Comparison of ENCODE assay signal across 9 cellular contexts in the genomic region with DNA sequence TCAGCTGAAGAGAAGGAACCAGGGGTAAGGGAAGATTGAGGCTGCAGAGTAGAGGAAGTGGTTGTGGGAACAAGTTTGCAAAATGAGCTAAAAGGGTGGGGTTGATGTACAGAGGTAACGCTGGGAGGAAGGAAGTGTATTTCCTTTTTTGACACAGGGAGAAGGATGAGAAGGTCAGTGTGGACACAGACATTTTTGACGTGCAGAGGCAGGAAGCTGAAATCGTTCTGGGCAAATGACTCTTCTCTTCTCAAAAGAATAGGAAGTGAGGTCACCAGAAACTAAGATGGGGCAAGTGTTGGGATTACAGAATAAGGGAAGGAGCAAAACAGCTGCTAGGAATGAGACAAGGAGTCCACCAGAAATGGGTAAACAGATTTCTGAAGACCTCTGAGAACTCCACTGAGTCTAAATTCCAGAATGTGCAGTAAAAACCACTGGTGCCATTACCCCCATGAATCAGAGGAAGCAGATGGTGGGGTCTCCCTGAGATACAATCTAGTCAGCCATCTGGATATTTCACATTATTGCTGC. TPM values are rescaled to one million over a fixed set of nuclear protein-coding genes. Genes with fewer than 3 reads are reported as not detected.
A peak's percentile ranks its signal among the peaks of the same experiment; 100 is the strongest.
DNase-seq lines count a peak whose midpoint lies in the region; ATAC-seq lines count a peak whose summit lies in the region.
"Had no signal": no experiment of that assay in that cellular context is flagged by ENCODE, and none has a peak within 500 bp of the region (broad histone marks: within the 10 kb centered on the region; RNA-seq: fewer than 3 reads in every experiment).

No MANE protein-coding gene starts in this region.

- DNase-seq in activated CD4-positive, alpha-beta T cell treated with anti-CD3 and anti-CD28 coated beads for 36 hours = no peak
- DNase-seq in activated CD4-positive, alpha-beta T cell treated with anti-CD3 and anti-CD28 coated beads, Interleukin-2, amount 50 U/mL, for 48 hours = no peak
- peak; percentile 73 for DNase-seq in NCI-H2171 treated with DMSO at 0.1 percent for 48 hours (lab: John Stamatoyannopoulos, UW)
- no peak for DNase-seq in effector memory CD8-positive, alpha-beta T cell
- peak; percentile 94 for DNase-seq in pulmonary artery endothelial cell (ENCODE audit: low read depth, low spot score)
- DNase-seq in NCI-H187 (lab: John Stamatoyannopoulos, UW) = no peak
- DNase-seq in T1000 (lab: John Stamatoyannopoulos, UW) = no peak
- DNase-seq in GOT3 (lab: John Stamatoyannopoulos, UW) = no peak

- peaks cover 2% of the 10 kb centered on the region for H3K9me3 Mint-ChIP-seq in activated CD4-positive, alpha-beta T cell treated with anti-CD3 and anti-CD28 coated beads for 36 hours (ENCODE audit: low read depth)
- no peaks in the 10 kb centered on the region for H3K9me3 Mint-ChIP-seq in effector memory CD8-positive, alpha-beta T cell

- ATAC-seq in activated CD4-positive, alpha-beta T cell treated with anti-CD3 and anti-CD28 coated beads for 36 hours = peak; percentile 80
- peak; percentile 86 for ATAC-seq in effector memory CD8-positive, alpha-beta T cell (replicated peaks)

- CTCF ChIA-PET in activated CD4-positive, alpha-beta T cell treated with anti-CD3 and anti-CD28 coated beads for 36 hours (lab: Charles Lee) = interaction anchor here (0.5 to 7.3 kb wide), 8 partner anchors 13 to 1151 kb away, joined by 3 to 66 read pairs (median 4); a partner anchor contains a TSS

- peaks cover 2% of the 10 kb centered on the region for H3K36me3 Mint-ChIP-seq in activated CD4-positive, alpha-beta T cell treated with anti-CD3 and anti-CD28 coated beads for 36 hours (ENCODE audit: low read depth)
- H3K36me3 Mint-ChIP-seq in effector memory CD8-positive, alpha-beta T cell (ENCODE audit: insufficient read depth) = no peaks in the 10 kb centered on the region

- intact Hi-C loops in activated CD4-positive, alpha-beta T cell treated with anti-CD3 and anti-CD28 coated beads for 36 hours (cut with DNase I, micrococcal nuclease) = loop anchor here in 1 of 2 experiments (1.0 to 2.0 kb wide), 2 partner anchors 17 to 76 kb away; a partner anchor contains a TSS

- POLR2A ChIA-PET in activated CD4-positive, alpha-beta T cell treated with anti-CD3 and anti-CD28 coated beads for 36 hours (lab: Charles Lee) = no interaction called here

- peaks cover 20% of the 10 kb centered on the region for H3K4me1 Mint-ChIP-seq in activated CD4-positive, alpha-beta T cell treated with anti-CD3 and anti-CD28 coated beads for 36 hours
- peaks cover 14 to 15% of the 10 kb centered on the region in 2 donors for H3K4me1 Mint-ChIP-seq in effector memory CD8-positive, alpha-beta T cell (ENCODE audit: low read depth in 2 of 2)
- H3K4me1 Mint-ChIP-seq: nephron had no signal

- no peak overlapping the region for H3K27ac Mint-ChIP-seq in activated CD4-positive, alpha-beta T cell treated with anti-CD3 and anti-CD28 coated beads for 36 hours
- no peak overlapping the region for H3K27ac Mint-ChIP-seq in effector memory CD8-positive, alpha-beta T cell
- H3K27ac Mint-ChIP-seq: nephron had no signal

- no peaks in the 10 kb centered on the region for H3K27me3 Mint-ChIP-seq in activated CD4-positive, alpha-beta T cell treated with anti-CD3 and anti-CD28 coated beads for 36 hours
- no peaks in the 10 kb centered on the region for H3K27me3 Mint-ChIP-seq in effector memory CD8-positive, alpha-beta T cell

- H3K4me3 Mint-ChIP-seq in activated CD4-positive, alpha-beta T cell treated with anti-CD3 and anti-CD28 coated beads for 36 hours = no peak overlapping the region
- H3K4me3 Mint-ChIP-seq in effector memory CD8-positive, alpha-beta T cell = no peak overlapping the region
- H3K4me3 Mint-ChIP-seq: nephron had no signal

RNA-seq across cellular contexts. Expression of a gene that starts 20.0 kb away (rescaled TPM):
- total RNA-seq in activated CD4-positive, alpha-beta T cell treated with anti-CD3 and anti-CD28 coated beads for 36 hours = 10 to 100 TPM; 23.4 to 29.5 TPM
- 100 and 103 TPM in 2 replicates for total RNA-seq in pulmonary artery endothelial cell

RNA-seq across cellular contexts. Expression of a gene that starts 58.8 kb away (rescaled TPM):
- total RNA-seq in activated CD4-positive, alpha-beta T cell treated with anti-CD3 and anti-CD28 coated beads for 36 hours = not detected
- 0.81 and 1.6 TPM in 2 replicates for total RNA-seq in pulmonary artery endothelial cell

Comparison
In these comparisons a context has a peak if more than half of its experiments do, and no peak if none do; other contexts are left out.
1. DNase-seq: peak in NCI-H2171 treated with DMSO at 0.1 percent for 48 hours (single experiment) and pulmonary artery endothelial cell (single experiment); none in activated CD4-positive, alpha-beta T cell treated with anti-CD3 and anti-CD28 coated beads for 36 hours (single experiment), activated CD4-positive, alpha-beta T cell treated with anti-CD3 and anti-CD28 coated beads, Interleukin-2, amount 50 U/mL, for 48 hours (0 of 2), effector memory CD8-positive, alpha-beta T cell (0 of 3), NCI-H187 (0 of 2), T1000 (single experiment) and GOT3 (single experiment).